ENCODE assay signal across 12 cellular contexts in genomic region chr10:31129261-31129660, GRCh38.
DNase-seq lines count a peak whose midpoint lies in the region; ATAC-seq, FAIRE-seq and TF ChIP-seq lines count a peak whose summit lies in the region.
"Had no signal": no experiment of that assay in that cellular context is flagged by ENCODE, and none has a peak within 500 bp of the region (broad histone marks: within the 10 kb centered on the region; RNA-seq: fewer than 3 reads in every experiment).

No MANE protein-coding gene starts in this region.

- TF ChIP-seq POLR2A in A549 (IDR thresholded peaks at IDR 0.05; ENCODE audit: low read length) = no peak
- no peak for TF ChIP-seq POLR2A in HCT116 (IDR thresholded peaks at IDR 0.05; ENCODE audit: borderline replicate concordance, extremely low read depth, insufficient read depth, insufficient read length)

- TF ChIP-seq CTCF in A549 (IDR thresholded peaks at IDR 0.05) = no peak
- TF ChIP-seq CTCF in HCT116 (IDR thresholded peaks at IDR 0.05 in 2 of 3, conservative IDR thresholded peaks at IDR 0.05 in 1 of 3; ENCODE audit: borderline replicate concordance in 1 of 3, insufficient read depth in 1 of 3, low read depth in 2 of 3, low read length in 2 of 3) = no peak
- no peak for TF ChIP-seq CTCF in cardiac fibroblast (IDR thresholded peaks at IDR 0.05; ENCODE audit: low read depth, low read length)
- TF ChIP-seq CTCF in pancreas (IDR thresholded peaks at IDR 0.05) = no peak

- no peaks in the 10 kb centered on the region for H3K9me2 ChIP-seq in HCT116 (ENCODE audit: insufficient read depth)

- 63% methylated on average over 2 of the region's 2 CpGs for WGBS in A549 (ENCODE audit: missing lambda C conversion rate)
- 53 to 60% methylated on average over 1 to 2 of the region's 2 CpGs for WGBS in pancreas, 2 donors

- peak overlapping the region; percentile 46 to 78 for H3K27ac ChIP-seq in A549
- no peak overlapping the region for H3K27ac ChIP-seq in HCT116 (ENCODE audit: low read depth, low read length)
- H3K27ac ChIP-seq in pancreas = no peak overlapping the region
- H3K27ac ChIP-seq: upper lobe of left lung, VCaP had no signal

- FAIRE-seq in A549 (lab: Jason Lieb, UNC) = no peak
- FAIRE-seq in pancreas (lab: Jason Lieb, UNC) = no peak

- no peaks in the 10 kb centered on the region for H3K27me3 ChIP-seq in HCT116 (ENCODE audit: insufficient read depth, low read length)
- no peaks in the 10 kb centered on the region for H3K27me3 ChIP-seq in pancreas
- H3K27me3 ChIP-seq: upper lobe of left lung had no signal

- H3K4me2 ChIP-seq in A549 (peak overlapping the region; percentile 16; the same call in 2 of the 3 replicates), HCT116 (ENCODE audit: low read length) (no peak overlapping the region)

- no TSS peak for BruUV-seq in HCT116 (replicated peaks; lab: Mats Ljungman, UMichigan)

- no peaks in the 10 kb centered on the region for H4K20me1 ChIP-seq in HCT116 (ENCODE audit: insufficient read depth)

- no peak overlapping the region for H3K4me3 ChIP-seq in A549
- H3K4me3 ChIP-seq in HCT116 (replicated peaks in 1 of 2; ENCODE audit: low read depth in 1 of 2, low read length in 2 of 2) = no peak overlapping the region
- no peak overlapping the region for H3K4me3 ChIP-seq in cardiac fibroblast (replicated peaks in 1 of 2; ENCODE audit: low read depth in 2 of 2, low read length in 2 of 2)
- H3K4me3 ChIP-seq in pancreas = no peak overlapping the region
- H3K4me3 ChIP-seq: upper lobe of left lung had no signal

- intact Hi-C loops in HCT116 (cut with micrococcal nuclease) = no loop called here
- intact Hi-C loops in pancreas (cut with DNase I) = no loop called here

- peaks cover 13% of the 10 kb centered on the region; the same call in 2 of the 3 replicates for H3K4me1 ChIP-seq in A549
- H3K4me1 ChIP-seq in HCT116 (ENCODE audit: control insufficient read depth in 1 of 2, insufficient read depth in 2 of 2, low read length in 2 of 2) = peaks cover 6 to 15% of the 10 kb centered on the region in 2 experiments; a peak in 3 of 4 replicates
- H3K4me1 ChIP-seq in pancreas = peaks cover 0 to under 1% (median 0%) of the 10 kb centered on the region in 3 donors

- no peak overlapping the region for H3K9ac ChIP-seq in HCT116 (ENCODE audit: low read length)

- no peaks in the 10 kb centered on the region for H3K36me3 ChIP-seq in HCT116 (ENCODE audit: control insufficient read depth in 1 of 2, insufficient read depth in 2 of 2, low read length in 2 of 2)
- H3K36me3 ChIP-seq in pancreas = no peaks in the 10 kb centered on the region
- H3K36me3 ChIP-seq: upper lobe of left lung had no signal

- CTCF ChIA-PET in A549 (lab: Yijun Ruan, JAX) = interaction anchor here (1.3 kb wide), 1 partner anchor 17 kb away, joined by 3 read pairs; no protein-coding TSS in a partner anchor
- CTCF ChIA-PET in HCT116 (lab: Charles Lee) = no interaction called here

- TF ChIP-seq EP300 in A549 (IDR thresholded peaks at IDR 0.05) = no peak

- ATAC-seq in A549 (peak; percentile 47 to 73; a peak in 5 of 6 replicates), HCT116 (no peak), pancreas (no peak), GM19328 (IDR thresholded peaks at IDR 0.05; ENCODE audit: unreplicated experiment) (no peak)

- no peak for TF ChIP-seq RAD21 in A549 (conservative IDR thresholded peaks at IDR 0.05 in 1 of 2, IDR thresholded peaks at IDR 0.05 in 1 of 2)
- no peak for TF ChIP-seq RAD21 in HCT116 (IDR thresholded peaks at IDR 0.05; ENCODE audit: low read depth)

- peak overlapping the region; percentile 31 for H2AFZ ChIP-seq in HCT116 (ENCODE audit: low read depth, low read length, poor library complexity, severe bottlenecking)

- DNase-seq in A549 (ENCODE audit: low read depth in 1 of 2, low spot score in 1 of 2) (peak in 1 of 2 experiments; percentile 71), HCT116 (ENCODE audit: low read depth, low spot score) (no peak), cardiac fibroblast (ENCODE audit: low read depth in 2 of 2) (peak; percentile 83 to 96), kidney glomerular epithelial cell (lab: John Stamatoyannopoulos, UW) (peak; percentile 44), NCI-H2081 (lab: John Stamatoyannopoulos, UW) (no peak), pancreas (no peak), SIG-M5 treated with dmso at 0.1 percent for 504 hours (lab: John Stamatoyannopoulos, UW; ENCODE audit: unreplicated experiment) (no peak)
- DNase-seq: COR-L47, NCI-H2107 had no signal

- POLR2A ChIA-PET in A549 (lab: Yijun Ruan, JAX) = interaction anchor here (1.3 kb wide), 1 partner anchor 98 kb away, joined by 4 read pairs; the partner anchor contains the start of gene ZNF438
- POLR2A ChIA-PET in HCT116 (lab: Charles Lee) = no interaction called here

- RAD21 ChIA-PET in HCT116 (lab: Charles Lee; ENCODE audit: low non-redundant PET in 1 of 2, low total read pairs in 2 of 2, uncharacterized antibody in 2 of 2, unreplicated experiment in 2 of 2) = no interaction called here

- H3K9me3 ChIP-seq in A549 (no peaks in the 10 kb centered on the region), HCT116 (ENCODE audit: control insufficient read depth in 1 of 2, insufficient read depth in 1 of 2, low read depth in 1 of 2, low read length in 2 of 2) (no peaks in the 10 kb centered on the region), pancreas (no peaks in the 10 kb centered on the region)
- H3K9me3 ChIP-seq: upper lobe of left lung had no signal

- H3K79me2 ChIP-seq in HCT116 (ENCODE audit: insufficient read depth, low read length) = no peaks in the 10 kb centered on the region

TF ChIP-seq in A549, 52 proteins besides CTCF, POLR2A, EP300 and RAD21:
- TF ChIP-seq FOSL2 (IDR thresholded peaks at IDR 0.05) = no peak
- 0 out of 2 replicates have a peak, but pooled peaks have one; percentile 5 for TF ChIP-seq FOSL2 (CRISPR knock-in tag; IDR thresholded peaks at IDR 0.05)
- peak; percentile 85 for TF ChIP-seq NFE2L2 (conservative IDR thresholded peaks at IDR 0.05; ENCODE audit: low read length)
- TF ChIP-seq MAFK (IDR thresholded peaks at IDR 0.05; ENCODE audit: partially characterized antibody) = peak; percentile 95
- no peak for TF ChIP-seq RCOR1 (IDR thresholded peaks at IDR 0.05; ENCODE audit: low read depth, low read length)
- TF ChIP-seq RARB (CRISPR knock-in tag; IDR thresholded peaks at IDR 0.05) = no peak
- peak; percentile 44; the same call in 1 of the 2 replicates for TF ChIP-seq MAX (IDR thresholded peaks at IDR 0.05)

TF ChIP-seq in HCT116, 20 proteins besides CTCF, POLR2A, EP300 and RAD21 (continues in another document):
- TF ChIP-seq POLR2AphosphoS5 (IDR thresholded peaks at IDR 0.05; ENCODE audit: low read depth, low read length) (no peak), ZNF274 (IDR thresholded peaks at IDR 0.05; ENCODE audit: low read depth, low read length) (no peak), EZH2phosphoT487 (IDR thresholded peaks at IDR 0.05; ENCODE audit: borderline replicate concordance) (no peak), ZFX (IDR thresholded peaks at IDR 0.05) (no peak), EGR1 (IDR thresholded peaks at IDR 0.05; ENCODE audit: low read depth) (no peak), ZBTB33 (IDR thresholded peaks at IDR 0.05; ENCODE audit: extremely low read depth, insufficient replicate concordance, low read length) (no peak), REST (IDR thresholded peaks at IDR 0.05; ENCODE audit: low read depth) (no peak), SRF (IDR thresholded peaks at IDR 0.05; ENCODE audit: low read depth) (no peak), TCF7L2 (IDR thresholded peaks at IDR 0.05; ENCODE audit: borderline replicate concordance, extremely low read depth, insufficient read depth, insufficient read length) (no peak), SP1 (IDR thresholded peaks at IDR 0.05; ENCODE audit: low read depth) (no peak), MAX (IDR thresholded peaks at IDR 0.05) (no peak), ELF1 (IDR thresholded peaks at IDR 0.05; ENCODE audit: borderline replicate concordance, low read depth) (no peak)

Comparison
In these comparisons a context has a peak if more than half of its experiments do, and no peak if none do; other contexts are left out.
1. ATAC-seq: peak in A549 (2 of 2); none in HCT116 (single experiment), pancreas (0 of 4) and GM19328 (single experiment).
2. DNase-seq: peak in cardiac fibroblast (2 of 2) and kidney glomerular epithelial cell (single experiment); none in HCT116 (single experiment), NCI-H2081 (0 of 2), pancreas (0 of 6) and SIG-M5 treated with dmso at 0.1 percent for 504 hours (single experiment).
3. H3K27ac ChIP-seq: peak in A549 (2 of 2); none in HCT116 (single experiment) and pancreas (0 of 4).
4. Of the 6 proteins assayed by ChIP-seq in both A549 and HCT116: peak only in A549: MAX; only in HCT116: none; in both: none; in neither: 5.